ENCODE assay signal across 24 cellular contexts in genomic region chr2:40690036-40690435, GRCh38.
DNase-seq lines count a peak whose midpoint lies in the region; FAIRE-seq and TF ChIP-seq lines count a peak whose summit lies in the region.
"Had no signal": no experiment of that assay in that cellular context is flagged by ENCODE, and none has a peak within 500 bp of the region (broad histone marks: within the 10 kb centered on the region; RNA-seq: fewer than 3 reads in every experiment).

No MANE protein-coding gene starts in this region.

- no peaks in the 10 kb centered on the region for H4K20me1 ChIP-seq in H1 (replicated peaks in 1 of 2; ENCODE audit: control insufficient read depth in 1 of 2, insufficient read depth in 2 of 2, low read length in 2 of 2)

- POLR2A ChIA-PET in H1 (lab: Charles Lee; ENCODE audit: partially characterized antibody): no interaction called here

- no peak overlapping the region for H3K4me3 ChIP-seq in H1 (ENCODE audit: extremely low read depth in 1 of 4, insufficient read depth in 2 of 4, low read depth in 3 of 4, low read length in 4 of 4)
- no peak overlapping the region for H3K4me3 ChIP-seq in prostate gland
- H3K4me3 ChIP-seq in vagina: no peak overlapping the region
- H3K4me3 ChIP-seq: A549 had no signal

- H2BK120ac ChIP-seq in H1 (replicated peaks; ENCODE audit: low read depth, low read length): no peak overlapping the region

- no peaks in the 10 kb centered on the region for H3K79me2 ChIP-seq in H1 (ENCODE audit: control insufficient read depth in 1 of 2, insufficient read depth in 2 of 2, low read length in 2 of 2)

- no peak for DNase-seq in D721Med (ENCODE audit: insufficient read length, low spot score)
- no peak for DNase-seq in H1 (ENCODE audit: low read depth in 1 of 2, low spot score in 2 of 2)
- DNase-seq in prostate gland (ENCODE audit: low spot score): no peak
- DNase-seq in vagina (ENCODE audit: extremely low spot score in 2 of 2): no peak
- DNase-seq in central memory CD4-positive, alpha-beta T cell: no peak
- no peak for DNase-seq in NCI-H345 (lab: John Stamatoyannopoulos, UW)
- no peak for DNase-seq in G401 (ENCODE audit: low spot score)
- DNase-seq: CD4-positive, CD25-positive, alpha-beta regulatory T cell; DMS 273 treated with DMSO at 0.1 percent for 48 hours; DND-41; H9; HFFc6; MM.1S; NCI-H1048; NCI-H1417 treated with DMSO at 0.1 percent for 48 hours; NCI-H187; NCI-H2227 treated with DMSO at 0.1 percent for 48 hours; NCI-H510A treated with DMSO at 0.1 percent for 48 hours; NCI-H774; NK-92 treated with Interleukin-12 subunit alpha and Interleukin-12 subunit beta, amount 100 ng/mL, for 24 hours; SIG-M5; SK-N-SH had no signal

- WGBS in H1 (ENCODE audit: extremely low coverage in 1 of 2, insufficient coverage in 1 of 2, insufficient read length in 1 of 2, insufficient replicate concordance in 2 of 2, low coverage in 1 of 2, low lambda C conversion rate in 2 of 2, missing lambda C conversion rate in 1 of 2), 2 experiments: 92% methylated on average over 3 of the region's 3 CpGs; no CpG with 5 or more reads in 1 of the 2 experiments
- WGBS in prostate gland: 78% methylated on average over 3 of the region's 3 CpGs

- H3K27me3 ChIP-seq in H1 (replicated peaks in 1 of 4; ENCODE audit: control insufficient read depth in 3 of 4, extremely low read depth in 1 of 4, insufficient read depth in 3 of 4, low read length in 3 of 4): no peaks in the 10 kb centered on the region
- no peaks in the 10 kb centered on the region for H3K27me3 ChIP-seq in prostate gland (replicated peaks; ENCODE audit: insufficient read depth)
- H3K27me3 ChIP-seq in vagina: no peaks in the 10 kb centered on the region

- H3K9me3 ChIP-seq in H1 (ENCODE audit: insufficient read depth in 2 of 2, low read depth in 1 of 2, low read length in 1 of 2) (no peaks in the 10 kb centered on the region), prostate gland (no peaks in the 10 kb centered on the region), vagina (no peaks in the 10 kb centered on the region)
- H3K9me3 ChIP-seq: A549, SK-N-SH had no signal

- H3K27ac ChIP-seq in H1 (ENCODE audit: low read depth, low read length): no peak overlapping the region
- H3K27ac ChIP-seq in prostate gland: peak overlapping the region; percentile 16 to 53
- peak overlapping the region; percentile 2 for H3K27ac ChIP-seq in vagina
- H3K27ac ChIP-seq: A549 had no signal

- intact Hi-C loops in prostate gland (cut with DNase I) (no loop called here), vagina (cut with DNase I) (no loop called here)

- H2BK20ac ChIP-seq in H1 (ENCODE audit: low read length): no peak overlapping the region

- H4K5ac ChIP-seq in H1 (ENCODE audit: insufficient read length, low read depth, low read length): no peak overlapping the region

- H3K14ac ChIP-seq in H1 (ENCODE audit: insufficient read length): no peak overlapping the region

- no peak overlapping the region for H3K9ac ChIP-seq in H1 (replicated peaks in 1 of 4; ENCODE audit: extremely low read depth in 1 of 4, low read depth in 3 of 4, low read length in 3 of 4)
- H3K9ac ChIP-seq: SK-N-SH had no signal

- TF ChIP-seq POLR2A in H1 (IDR thresholded peaks at IDR 0.05; ENCODE audit: control extremely low read depth in 1 of 2, low read depth in 2 of 2, low read length in 2 of 2) (no peak), prostate gland (IDR thresholded peaks at IDR 0.05) (no peak), vagina (IDR thresholded peaks at IDR 0.05) (no peak)

- in situ Hi-C loops in G401 (cut with HindIII; ENCODE audit: low sequenced_read_pairs): no loop called here

- no peak overlapping the region for H2BK5ac ChIP-seq in H1 (ENCODE audit: low read depth, low read length)

- no peaks in the 10 kb centered on the region for H3K23me2 ChIP-seq in H1 (ENCODE audit: low read depth, low read length)

- H3K79me1 ChIP-seq in H1 (ENCODE audit: low read depth, low read length): no peaks in the 10 kb centered on the region

- H2AFZ ChIP-seq in H1 (ENCODE audit: low read length): peak overlapping the region; percentile 91; the same call in 1 of the 2 replicates

- H3K36me3 ChIP-seq in H1 (ENCODE audit: control insufficient read depth in 2 of 4, insufficient read depth in 4 of 4, low read length in 3 of 4) (no peaks in the 10 kb centered on the region), prostate gland (no peaks in the 10 kb centered on the region), vagina (no peaks in the 10 kb centered on the region)

- no peak overlapping the region for H2BK12ac ChIP-seq in H1 (ENCODE audit: low read depth, low read length)

- no peak overlapping the region for H3K4me2 ChIP-seq in H1 (ENCODE audit: insufficient read depth in 1 of 2, low read depth in 2 of 2, low read length in 2 of 2)
- H3K4me2 ChIP-seq: A549, SK-N-SH had no signal

- H2AK5ac ChIP-seq in H1 (ENCODE audit: low read depth, low read length): no peak overlapping the region

- TF ChIP-seq CTCF in D721Med (IDR thresholded peaks at IDR 0.05; ENCODE audit: insufficient read depth, missing control alignments) (no peak), H1 (IDR thresholded peaks at IDR 0.05; ENCODE audit: control extremely low read depth in 1 of 3, insufficient read depth in 1 of 3, low read depth in 1 of 3, low read length in 3 of 3) (no peak), prostate gland (IDR thresholded peaks at IDR 0.05) (no peak), vagina (IDR thresholded peaks at IDR 0.05) (no peak)

- CTCF ChIA-PET in H1 (lab: Charles Lee; ENCODE audit: partially characterized antibody): interaction anchor here (0.7 kb wide), 2 partner anchors 195 to 654 kb away, joined by 3 to 4 read pairs; no protein-coding TSS in a partner anchor

- no peak overlapping the region for H3K23ac ChIP-seq in H1 (ENCODE audit: insufficient read length)

- no peak for TF ChIP-seq EP300 in H1 (IDR thresholded peaks at IDR 0.05; ENCODE audit: borderline replicate concordance in 1 of 2, low read depth in 2 of 2, low read length in 2 of 2)

- no peak overlapping the region for H3K56ac ChIP-seq in H1 (replicated peaks; ENCODE audit: insufficient read length, low read depth, low read length)

- TF ChIP-seq RAD21 in H1 (IDR thresholded peaks at IDR 0.05 in 1 of 2, conservative IDR thresholded peaks at IDR 0.05 in 1 of 2; ENCODE audit: low read depth in 2 of 2, low read length in 2 of 2): no peak

- no peak overlapping the region for H3K18ac ChIP-seq in H1 (ENCODE audit: extremely low read depth, low read length)

- H3K4me1 ChIP-seq in H1 (replicated peaks in 1 of 4; ENCODE audit: control insufficient read depth in 3 of 4, insufficient read depth in 4 of 4, low read length in 3 of 4) (peaks cover 0 to 2% (median 0%) of the 10 kb centered on the region in 4 experiments; a peak in 2 of 7 replicates), prostate gland (replicated peaks) (no peaks in the 10 kb centered on the region), vagina (no peaks in the 10 kb centered on the region)
- H3K4me1 ChIP-seq: A549 had no signal

- H4K91ac ChIP-seq in H1 (replicated peaks; ENCODE audit: insufficient read length, low read length): no peak overlapping the region

- peak; percentile 25 for FAIRE-seq in D721Med (lab: Jason Lieb, UNC)
- FAIRE-seq in H1 (lab: Jason Lieb, UNC): no peak
- FAIRE-seq: A549, GM12892 had no signal

- no peak overlapping the region for H4K8ac ChIP-seq in H1 (ENCODE audit: extremely low read depth, insufficient read depth, low read length)

- H2BK15ac ChIP-seq in H1 (ENCODE audit: low read length): no peak overlapping the region

- no peak overlapping the region for H3K4ac ChIP-seq in H1 (replicated peaks; ENCODE audit: insufficient read length, low read depth, low read length)

TF ChIP-seq in H1, 55 proteins besides CTCF, POLR2A, EP300 and RAD21:
- TF ChIP-seq CHD2 (IDR thresholded peaks at IDR 0.05; ENCODE audit: low read length): no peak
- TF ChIP-seq ZNF274 (IDR thresholded peaks at IDR 0.05; ENCODE audit: borderline replicate concordance, extremely low read depth, low read length): no peak
- TF ChIP-seq MAX (IDR thresholded peaks at IDR 0.05): no peak
- no peak for TF ChIP-seq JUN (IDR thresholded peaks at IDR 0.05; ENCODE audit: low read depth, low read length)
- TF ChIP-seq HDAC2 (IDR thresholded peaks at IDR 0.05; ENCODE audit: borderline replicate concordance in 1 of 2, low read depth in 2 of 2, low read length in 2 of 2): no peak
- no peak for TF ChIP-seq E2F6 (IDR thresholded peaks at IDR 0.05)
- no peak for TF ChIP-seq TEAD4 (IDR thresholded peaks at IDR 0.05; ENCODE audit: low read depth, low read length)
- TF ChIP-seq ASH2L (IDR thresholded peaks at IDR 0.05; ENCODE audit: low read length): no peak
- TF ChIP-seq EGR1 (IDR thresholded peaks at IDR 0.05; ENCODE audit: borderline replicate concordance, low read depth, low read length): no peak
- no peak for TF ChIP-seq GTF2F1 (IDR thresholded peaks at IDR 0.05; ENCODE audit: borderline replicate concordance, low read depth, low read length)
- no peak for TF ChIP-seq POU5F1 (IDR thresholded peaks at IDR 0.05; ENCODE audit: low read depth, low read length)
- TF ChIP-seq SAP30 (IDR thresholded peaks at IDR 0.05; ENCODE audit: insufficient read depth, insufficient replicate concordance, low read length): no peak
